29 cellular contexts compared by ENCODE assay signal in genomic region chr7:31307941-31308340, GRCh38.
"Had no signal": no experiment of that assay in that cellular context is flagged by ENCODE, and none has a peak within 500 bp of the region (broad histone marks: within the 10 kb centered on the region; RNA-seq: fewer than 3 reads in every experiment).

No MANE protein-coding gene starts in this region.

- DNase-seq: activated CD4-positive, alpha-beta memory T cell treated with anti-CD3 and anti-CD28 coated beads for 36 hours; activated CD4-positive, alpha-beta T cell treated with anti-CD3 and anti-CD28 coated beads for 48 hours; activated CD8-positive, alpha-beta memory T cell treated with anti-CD3 and anti-CD28 coated beads, Interleukin-2, amount 50 U/mL, for 4 hours; activated gamma-delta T cell; activated naive CD4-positive, alpha-beta T cell treated with anti-CD3 and anti-CD28 coated beads, Interleukin-2, amount 10 ng/mL, durations not matched to agents 7 days and 5 days; activated naive CD8-positive, alpha-beta T cell treated with anti-CD3 and anti-CD28 coated beads, Interleukin-2, amount 10 ng/mL, durations not matched to agents 7 days and 5 days; activated T-cell treated with anti-CD3 and anti-CD28 coated beads, Interleukin-2, amount 50 U/mL, for 1 hour; brain microvascular endothelial cell; foreskin fibroblast; head of caudate nucleus; immature natural killer cell; kidney; left colon; naive B cell; pancreas; retina; stimulated activated CD4-positive, alpha-beta T cell treated with anti-CD3 and anti-CD28 coated beads, Interleukin-12 subunit alpha, Interleukin-12 subunit beta, amount 100 ng/mL, for 4 hours; stimulated activated CD4-positive, alpha-beta T cell treated with anti-CD3 and anti-CD28 coated beads, Interleukin-4, amount 100 ng/mL, for 1 hour; stimulated activated CD8-positive, alpha-beta memory T cell treated with anti-CD3 and anti-CD28 coated beads, Interleukin-4, amount 100 ng/mL, for 48 hours; stomach; T1000; thyroid gland; upper lobe of left lung; WERI-Rb-1 had no signal

- ATAC-seq: activated CD4-positive, CD25-positive, alpha-beta regulatory T cell treated with anti-CD3 and anti-CD28 coated beads, Interleukin-2, amount 50 U/mL, for 24 hours; esophagus mucosa; left colon; pancreas; sciatic nerve; stimulated activated memory B cell treated with anti-CD40 and anti-IgM and Interleukin-4, amounts not matched to agents 10 μg/mL and 1 μg/mL and 100 μg/mL, for 72 hours had no signal

- FAIRE-seq: endothelial cell of umbilical vein, kidney, pancreas had no signal
